ENCODE assay signal across 28 cellular contexts in genomic region chr17:61567045-61567802, GRCh38. TPM values are rescaled to one million over a fixed set of nuclear protein-coding genes. Genes with fewer than 3 reads are reported as not detected.
"Had no signal": no experiment of that assay in that cellular context is flagged by ENCODE, and none has a peak within 500 bp of the region (broad histone marks: within the 10 kb centered on the region; RNA-seq: fewer than 3 reads in every experiment).

No MANE protein-coding gene starts in this region.

- DNase-seq: activated CD4-positive, alpha-beta T cell treated with anti-CD3 and anti-CD28 coated beads for 1 hour; activated CD4-positive, alpha-beta T cell treated with anti-CD3 and anti-CD28 coated beads, Interleukin-2, amount 50 U/mL, for 1 hour; activated CD8-positive, alpha-beta T cell treated with anti-CD3 and anti-CD28 coated beads, Interleukin-2, amount 10 ng/mL, durations not matched to agents 7 days and 5 days; activated gamma-delta T cell treated with Interleukin-2 at 50 U/mL for 16 hours; adrenal gland; brain microvascular endothelial cell; central memory CD4-positive, alpha-beta T cell; dermis blood vessel endothelial cell; effector memory CD4-positive, alpha-beta T cell; esophagus squamous epithelium; heart left ventricle; kidney; lower lobe of right lung; mesendoderm; mucosa of descending colon; nephron progenitor cell; pancreas; psoas muscle; stimulated activated CD4-positive, alpha-beta T cell treated with anti-CD3 and anti-CD28 coated beads, Interleukin-4, amount 100 ng/mL, for 4 hours; substantia nigra; T-helper 9 cell; thyroid gland had no signal

- H3K27ac Mint-ChIP-seq: activated CD8-positive, alpha-beta T cell treated with anti-CD3 and anti-CD28 coated beads, Interleukin-2, amount 10 ng/mL, durations not matched to agents 7 days and 5 days; activated naive CD4-positive, alpha-beta T cell treated with anti-CD3 and anti-CD28 coated beads, Interleukin-2, amount 50 U/mL, for 24 hours; nephron progenitor cell; stimulated activated naive CD8-positive, alpha-beta T cell treated with anti-CD3 and anti-CD28 coated beads, Interleukin-15, Interleukin-2, amounts not matched to agents 100 ng/mL and 50 ng/mL, for 24 hours had no signal

- H3K9me3 ChIP-seq: adrenal gland, mucosa of descending colon, pancreas, thyroid gland had no signal

- H3K36me3 ChIP-seq: adrenal gland, ascending aorta, brain microvascular endothelial cell, esophagus squamous epithelium, heart left ventricle, lower lobe of right lung, pancreas, right atrium auricular region, thyroid gland had no signal

- H3K36me3 Mint-ChIP-seq: activated naive CD4-positive, alpha-beta T cell treated with anti-CD3 and anti-CD28 coated beads, Interleukin-2, amount 50 U/mL, for 24 hours had no signal

- H3K27ac ChIP-seq: adrenal gland, ascending aorta, brain microvascular endothelial cell, heart left ventricle, lower lobe of right lung, pancreas, psoas muscle, right atrium auricular region, thyroid gland had no signal

- H3K4me1 ChIP-seq: adrenal gland, ascending aorta, heart left ventricle, lower lobe of right lung, pancreas, psoas muscle, right atrium auricular region, thyroid gland had no signal

- H3K4me3 Mint-ChIP-seq: activated CD8-positive, alpha-beta T cell treated with anti-CD3 and anti-CD28 coated beads, Interleukin-2, amount 10 ng/mL, durations not matched to agents 7 days and 5 days; activated naive CD4-positive, alpha-beta T cell treated with anti-CD3 and anti-CD28 coated beads, Interleukin-2, amount 50 U/mL, for 24 hours; nephron progenitor cell; stimulated activated naive CD8-positive, alpha-beta T cell treated with anti-CD3 and anti-CD28 coated beads, Interleukin-15, Interleukin-2, amounts not matched to agents 100 ng/mL and 50 ng/mL, for 24 hours had no signal

- FAIRE-seq: endothelial cell of umbilical vein, kidney, pancreas had no signal

- H3K27me3 ChIP-seq: ascending aorta, brain microvascular endothelial cell, pancreas, right atrium auricular region, thyroid gland had no signal

- H3K4me3 ChIP-seq: adrenal gland, ascending aorta, esophagus squamous epithelium, heart left ventricle, lower lobe of right lung, mucosa of descending colon, pancreas, psoas muscle, right atrium auricular region, thyroid gland had no signal

- H3K4me1 Mint-ChIP-seq: activated naive CD4-positive, alpha-beta T cell treated with anti-CD3 and anti-CD28 coated beads, Interleukin-2, amount 50 U/mL, for 24 hours; nephron progenitor cell had no signal

- ATAC-seq: activated CD8-positive, alpha-beta T cell treated with anti-CD3 and anti-CD28 coated beads, Interleukin-2, amount 10 ng/mL, durations not matched to agents 7 days and 5 days; heart left ventricle; lower lobe of right lung; mucosa of descending colon; pancreas; psoas muscle had no signal

RNA-seq across cellular contexts. Expression of gene NACA2, which starts 23.8 kb away (rescaled TPM):
- total RNA-seq: activated CD8-positive, alpha-beta T cell treated with anti-CD3 and anti-CD28 coated beads, Interleukin-2, amount 10 ng/mL, durations not matched to agents 7 days and 5 days; adrenal gland; ascending aorta; dermis blood vessel endothelial cell; endothelial cell of umbilical vein; esophagus squamous epithelium; heart left ventricle; kidney; lower lobe of right lung; mucosa of descending colon; pancreas; psoas muscle; right atrium auricular region; thyroid gland; ureter had no signal
- polyA plus RNA-seq: endothelial cell of umbilical vein had no signal
